Comparison of ENCODE assay signal across 11 cellular contexts in the genomic region with DNA sequence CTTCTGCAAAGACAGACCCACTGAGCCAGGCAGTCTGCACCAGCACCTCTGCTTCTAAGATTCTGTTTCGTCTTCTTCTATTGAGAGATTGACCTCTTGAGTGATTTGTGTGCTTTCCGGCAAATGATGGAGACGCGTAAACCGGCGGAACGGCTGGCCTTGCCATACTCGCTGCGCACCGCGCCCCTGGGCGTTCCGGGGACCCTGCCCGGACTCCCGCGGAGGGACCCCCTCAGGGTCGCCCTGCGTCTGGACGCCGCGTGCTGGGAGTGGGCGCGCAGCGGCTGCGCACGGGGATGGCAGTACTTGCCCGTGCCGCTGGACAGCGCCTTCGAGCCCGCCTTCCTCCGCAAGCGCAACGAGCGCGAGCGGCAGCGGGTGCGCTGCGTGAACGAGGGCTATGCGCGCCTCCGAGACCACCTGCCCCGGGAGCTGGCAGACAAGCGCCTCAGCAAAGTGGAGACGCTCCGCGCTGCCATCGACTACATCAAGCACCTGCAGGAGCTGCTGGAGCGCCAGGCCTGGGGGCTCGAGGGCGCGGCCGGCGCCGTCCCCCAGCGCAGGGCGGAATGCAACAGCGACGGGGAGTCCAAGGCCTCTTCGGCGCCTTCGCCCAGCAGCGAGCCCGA. TPM values are rescaled to one million over a fixed set of nuclear protein-coding genes. Genes with fewer than 3 reads are reported as not detected.
DNase-seq lines count a peak whose midpoint lies in the region; ATAC-seq and TF ChIP-seq lines count a peak whose summit lies in the region.
"Had no signal": no experiment of that assay in that cellular context is flagged by ENCODE, and none has a peak within 500 bp of the region (broad histone marks: within the 10 kb centered on the region; RNA-seq: fewer than 3 reads in every experiment).

No MANE protein-coding gene starts in this region.

- no peak for ATAC-seq in RWPE2 (ENCODE audit: low read depth)

- no peak overlapping the region for H3K4me2 ChIP-seq in OCI-LY7 (ENCODE audit: low read length)

- POLR2A ChIA-PET in OCI-LY7 (lab: Charles Lee), result interaction anchor here (0.8 kb wide), 1 partner anchor 9 kb away, joined by 3 read pairs; no protein-coding TSS in a partner anchor

- no peak overlapping the region for H2AFZ ChIP-seq in OCI-LY7 (ENCODE audit: low read length)

- in situ Hi-C loops in GM13976 (cut with MboI; ENCODE audit: low sequenced_read_pairs, unreplicated experiment), result no loop called here

- CTCF ChIA-PET in OCI-LY7 (lab: Charles Lee; ENCODE audit: unreplicated experiment), result no interaction called here

- no peaks in the 10 kb centered on the region for H4K20me1 ChIP-seq in OCI-LY7 (ENCODE audit: insufficient read depth, low read length)

- TF ChIP-seq CTCF in RWPE2 (IDR thresholded peaks at IDR 0.05; ENCODE audit: poor library complexity, severe bottlenecking), result no peak
- TF ChIP-seq CTCF in left ventricle myocardium inferior (IDR thresholded peaks at IDR 0.05; ENCODE audit: borderline replicate concordance), result no peak
- no peak for TF ChIP-seq CTCF in GM13976 (IDR thresholded peaks at IDR 0.05; ENCODE audit: borderline replicate concordance, control extremely low read depth, extremely low read depth, insufficient read depth, missing control alignments)
- no peak for TF ChIP-seq CTCF in OCI-LY7 (conservative IDR thresholded peaks at IDR 0.05; ENCODE audit: low read length)
- TF ChIP-seq CTCF in foreskin fibroblast (IDR thresholded peaks at IDR 0.05; ENCODE audit: low read depth, low read length), result no peak

- H3K4me3 ChIP-seq in H7 (ENCODE audit: insufficient read depth, low read depth, low read length) (peak overlapping the region; percentile 44), RWPE2 (ENCODE audit: severe bottlenecking) (no peak overlapping the region), left ventricle myocardium inferior (peak overlapping the region; percentile 47), OCI-LY7 (ENCODE audit: low read depth, low read length, poor library complexity, severe bottlenecking) (no peak overlapping the region), foreskin fibroblast (ENCODE audit: low read depth in 1 of 2, low read length in 2 of 2) (no peak overlapping the region)
- H3K4me3 ChIP-seq: right lobe of liver had no signal

- no peaks in the 10 kb centered on the region for H3K79me2 ChIP-seq in OCI-LY7 (ENCODE audit: insufficient read depth, low read depth, low read length)

- H3K9me3 ChIP-seq in RWPE2 (ENCODE audit: severe bottlenecking), result no peaks in the 10 kb centered on the region
- no peaks in the 10 kb centered on the region for H3K9me3 ChIP-seq in left ventricle myocardium inferior (replicated peaks)
- no peaks in the 10 kb centered on the region for H3K9me3 ChIP-seq in OCI-LY7 (ENCODE audit: low read length)
- H3K9me3 ChIP-seq: right lobe of liver had no signal

- H3K27ac ChIP-seq in RWPE2 (ENCODE audit: poor library complexity, severe bottlenecking), result no peak overlapping the region
- no peak overlapping the region for H3K27ac ChIP-seq in left ventricle myocardium inferior (replicated peaks)
- H3K27ac ChIP-seq in OCI-LY7 (ENCODE audit: low read depth, low read length, poor library complexity, severe bottlenecking), result no peak overlapping the region
- H3K27ac ChIP-seq: right lobe of liver had no signal

- no peaks in the 10 kb centered on the region for H3K4me1 ChIP-seq in RWPE2 (ENCODE audit: insufficient read depth, poor library complexity, severe bottlenecking)
- peaks cover 7% of the 10 kb centered on the region for H3K4me1 ChIP-seq in left ventricle myocardium inferior
- peaks cover 18% of the 10 kb centered on the region for H3K4me1 ChIP-seq in OCI-LY7 (ENCODE audit: insufficient read depth, low read length, poor library complexity, severe bottlenecking)

- H3K36me3 ChIP-seq in H7 (replicated peaks; ENCODE audit: control insufficient read depth, insufficient read depth, low read length) (no peaks in the 10 kb centered on the region), RWPE2 (ENCODE audit: low read depth) (no peaks in the 10 kb centered on the region), left ventricle myocardium inferior (no peaks in the 10 kb centered on the region), OCI-LY7 (ENCODE audit: insufficient read depth, low read length) (no peaks in the 10 kb centered on the region)
- H3K36me3 ChIP-seq: right lobe of liver had no signal

- intact Hi-C loops in left ventricle myocardium inferior (cut with micrococcal nuclease) (no loop called here), OCI-LY7 (cut with micrococcal nuclease; ENCODE audit: unreplicated experiment) (no loop called here)

- no peaks in the 10 kb centered on the region for H3K9me2 ChIP-seq in OCI-LY7 (ENCODE audit: insufficient read depth, low read length)

- BruUV-seq in OCI-LY7 (replicated peaks; lab: Mats Ljungman, UMichigan), result no TSS peak

- H3K27me3 ChIP-seq in H7 (ENCODE audit: control insufficient read depth, insufficient read depth, low read length) (peaks cover 53% of the 10 kb centered on the region), RWPE2 (ENCODE audit: insufficient read depth, poor library complexity, severe bottlenecking) (peaks cover 60% of the 10 kb centered on the region), left ventricle myocardium inferior (ENCODE audit: low read depth) (peaks cover 99% of the 10 kb centered on the region)

- peak; percentile 93 for DNase-seq in H7
- DNase-seq in RWPE2 (ENCODE audit: low spot score), result peak; percentile 55
- no peak for DNase-seq in left ventricle myocardium inferior
- DNase-seq in retina, result peak; percentile 85
- no peak for DNase-seq in GM13976 (ENCODE audit: low spot score)
- no peak for DNase-seq in OCI-LY7 (ENCODE audit: low spot score)
- DNase-seq in hippocampal formation (lab: John Stamatoyannopoulos, UW), result no peak
- DNase-seq in foreskin fibroblast, result no peak
- DNase-seq: activated CD4-positive, alpha-beta T cell treated with anti-CD3 and anti-CD28 coated beads, Interleukin-2, amount 50 U/mL, for 48 hours; NCI-H2081 treated with DMSO at 0.1 percent for 48 hours had no signal

RNA-seq across cellular contexts. Expression of gene ASCL4, which starts 0.7 kb away (rescaled TPM):
- not detected in 2 replicates for total RNA-seq in H7 (2014; rRNA removed; shearing (Covaris generic))
- not detected for total RNA-seq in left ventricle myocardium inferior
- not detected in 2 replicates for total RNA-seq in OCI-LY7 (2014; rRNA removed; shearing (Covaris generic))
- not detected in 2 replicates for total RNA-seq in OCI-LY7 (2022)
- total RNA-seq: right lobe of liver had no signal

RNA-seq across cellular contexts. Expression of gene PRDM4, which starts 14.3 kb away (rescaled TPM):
- 14.4 and 19.3 TPM in 2 replicates for total RNA-seq in H7 (2014; rRNA removed; shearing (Covaris generic))
- total RNA-seq in left ventricle myocardium inferior, result 13.1 TPM
- total RNA-seq in OCI-LY7 (2014; rRNA removed; shearing (Covaris generic)), result 25.1 and 28.7 TPM in 2 replicates
- 27.5 and 28.3 TPM in 2 replicates for total RNA-seq in OCI-LY7 (2022)

Comparison
In these comparisons a context has a peak if more than half of its experiments do, and no peak if none do; other contexts are left out.
1. DNase-seq: peak in H7 (single experiment), RWPE2 (single experiment) and retina (single experiment); none in left ventricle myocardium inferior (single experiment), GM13976 (single experiment), OCI-LY7 (single experiment), hippocampal formation (0 of 2) and foreskin fibroblast (0 of 2).
2. H3K4me3 ChIP-seq: peak in H7 (single experiment) and left ventricle myocardium inferior (single experiment); none in RWPE2 (single experiment), OCI-LY7 (single experiment) and foreskin fibroblast (0 of 2).